Comparison of ENCODE assay signal across 1 cellular context in genomic region chr6:26026833-26027490, GRCh38.
TF ChIP-seq lines count a peak whose summit lies in the region.

No MANE protein-coding gene starts in this region.

TF ChIP-seq in K562, 482 proteins besides CTCF, POLR2A, EP300 and RAD21 (continued from another document and continues in another):
- peak; percentile 79 for TF ChIP-seq E2F3 (CRISPR knock-in tag; IDR thresholded peaks at IDR 0.05)
- TF ChIP-seq ZKSCAN1 (IDR thresholded peaks at IDR 0.05; ENCODE audit: low read depth, low read length) = peak; percentile 100
- no peak for TF ChIP-seq RBM15 (IDR thresholded peaks at IDR 0.05; ENCODE audit: insufficient read depth, low read length)
- TF ChIP-seq NCOA2 (IDR thresholded peaks at IDR 0.05; ENCODE audit: partially characterized antibody in 2 of 2) = no peak
- TF ChIP-seq, protein P1, sequence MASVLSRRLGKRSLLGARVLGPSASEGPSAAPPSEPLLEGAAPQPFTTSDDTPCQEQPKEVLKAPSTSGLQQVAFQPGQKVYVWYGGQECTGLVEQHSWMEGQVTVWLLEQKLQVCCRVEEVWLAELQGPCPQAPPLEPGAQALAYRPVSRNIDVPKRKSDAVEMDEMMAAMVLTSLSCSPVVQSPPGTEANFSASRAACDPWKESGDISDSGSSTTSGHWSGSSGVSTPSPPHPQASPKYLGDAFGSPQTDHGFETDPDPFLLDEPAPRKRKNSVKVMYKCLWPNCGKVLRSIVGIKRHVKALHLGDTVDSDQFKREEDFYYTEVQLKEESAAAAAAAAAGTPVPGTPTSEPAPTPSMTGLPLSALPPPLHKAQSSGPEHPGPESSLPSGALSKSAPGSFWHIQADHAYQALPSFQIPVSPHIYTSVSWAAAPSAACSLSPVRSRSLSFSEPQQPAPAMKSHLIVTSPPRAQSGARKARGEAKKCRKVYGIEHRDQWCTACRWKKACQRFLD (CRISPR knock-in tag; IDR thresholded peaks at IDR 0.05) = peak; percentile 65; the same call in 1 of the 2 replicates
- TF ChIP-seq SMARCA4 (IDR thresholded peaks at IDR 0.05) = no peak; the same call in 1 of the 2 replicates
- TF ChIP-seq KAT2B (IDR thresholded peaks at IDR 0.05; ENCODE audit: low read depth, low read length) = no peak
- no peak for TF ChIP-seq SMARCB1 (IDR thresholded peaks at IDR 0.05; ENCODE audit: insufficient read length, low read depth)
- no peak for TF ChIP-seq SPI1 (IDR thresholded peaks at IDR 0.05; ENCODE audit: borderline replicate concordance, low read depth, low read length)
- TF ChIP-seq JUN (IDR thresholded peaks at IDR 0.05; ENCODE audit: borderline replicate concordance, low read depth, low read length) = peak; percentile 90; the same call in 1 of the 2 replicates
- 0 out of 2 replicates have a peak, but pooled peaks have one; percentile 47 for TF ChIP-seq JUN (CRISPR knock-in tag; IDR thresholded peaks at IDR 0.05; ENCODE audit: borderline replicate concordance)
- no peak for TF ChIP-seq LARP7 (IDR thresholded peaks at IDR 0.05)
- no peak for TF ChIP-seq XRCC4 (IDR thresholded peaks at IDR 0.05; ENCODE audit: extremely low read depth, insufficient read depth, insufficient read length)
- TF ChIP-seq, protein P2, sequence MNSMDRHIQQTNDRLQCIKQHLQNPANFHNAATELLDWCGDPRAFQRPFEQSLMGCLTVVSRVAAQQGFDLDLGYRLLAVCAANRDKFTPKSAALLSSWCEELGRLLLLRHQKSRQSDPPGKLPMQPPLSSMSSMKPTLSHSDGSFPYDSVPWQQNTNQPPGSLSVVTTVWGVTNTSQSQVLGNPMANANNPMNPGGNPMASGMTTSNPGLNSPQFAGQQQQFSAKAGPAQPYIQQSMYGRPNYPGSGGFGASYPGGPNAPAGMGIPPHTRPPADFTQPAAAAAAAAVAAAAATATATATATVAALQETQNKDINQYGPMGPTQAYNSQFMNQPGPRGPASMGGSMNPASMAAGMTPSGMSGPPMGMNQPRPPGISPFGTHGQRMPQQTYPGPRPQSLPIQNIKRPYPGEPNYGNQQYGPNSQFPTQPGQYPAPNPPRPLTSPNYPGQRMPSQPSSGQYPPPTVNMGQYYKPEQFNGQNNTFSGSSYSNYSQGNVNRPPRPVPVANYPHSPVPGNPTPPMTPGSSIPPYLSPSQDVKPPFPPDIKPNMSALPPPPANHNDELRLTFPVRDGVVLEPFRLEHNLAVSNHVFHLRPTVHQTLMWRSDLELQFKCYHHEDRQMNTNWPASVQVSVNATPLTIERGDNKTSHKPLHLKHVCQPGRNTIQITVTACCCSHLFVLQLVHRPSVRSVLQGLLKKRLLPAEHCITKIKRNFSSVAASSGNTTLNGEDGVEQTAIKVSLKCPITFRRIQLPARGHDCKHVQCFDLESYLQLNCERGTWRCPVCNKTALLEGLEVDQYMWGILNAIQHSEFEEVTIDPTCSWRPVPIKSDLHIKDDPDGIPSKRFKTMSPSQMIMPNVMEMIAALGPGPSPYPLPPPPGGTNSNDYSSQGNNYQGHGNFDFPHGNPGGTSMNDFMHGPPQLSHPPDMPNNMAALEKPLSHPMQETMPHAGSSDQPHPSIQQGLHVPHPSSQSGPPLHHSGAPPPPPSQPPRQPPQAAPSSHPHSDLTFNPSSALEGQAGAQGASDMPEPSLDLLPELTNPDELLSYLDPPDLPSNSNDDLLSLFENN (IDR thresholded peaks at IDR 0.05; ENCODE audit: low read depth in 2 of 2, low read length in 2 of 2) = peak in 1 of 2 experiments; percentile 94; a peak in 2 of 4 replicates
- no peak for TF ChIP-seq ZNF124 (CRISPR knock-in tag; IDR thresholded peaks at IDR 0.05)
- TF ChIP-seq ZNF586 (CRISPR knock-in tag; conservative IDR thresholded peaks at IDR 0.05) = no peak; the same call in 1 of the 2 replicates
- no peak for TF ChIP-seq STAT5B (CRISPR knock-in tag; IDR thresholded peaks at IDR 0.05)
- TF ChIP-seq ZNF3 (CRISPR knock-in tag; IDR thresholded peaks at IDR 0.05) = peak; percentile 38; the same call in 1 of the 2 replicates
- no peak; the same call in 1 of the 2 replicates for TF ChIP-seq ZFP30 (CRISPR knock-in tag; IDR thresholded peaks at IDR 0.05; ENCODE audit: borderline replicate concordance)
- peak; percentile 75 to 79 for TF ChIP-seq SRF (CRISPR knock-in tag; IDR thresholded peaks at IDR 0.05)
- peak; percentile 49 for TF ChIP-seq CBFA2T3 (IDR thresholded peaks at IDR 0.05)
- peak; percentile 70 for TF ChIP-seq ZNF717 (CRISPR knock-in tag; IDR thresholded peaks at IDR 0.05)
- no peak; the same call in 1 of the 2 replicates for TF ChIP-seq XRCC3 (IDR thresholded peaks at IDR 0.05)
- TF ChIP-seq WHSC1 (IDR thresholded peaks at IDR 0.05; ENCODE audit: low read length) = no peak
- no peak for TF ChIP-seq RBM25 (IDR thresholded peaks at IDR 0.05; ENCODE audit: low read depth, low read length, severe bottlenecking)
- TF ChIP-seq CHD4 (IDR thresholded peaks at IDR 0.05; ENCODE audit: insufficient read depth, insufficient replicate concordance, low read depth, low read length, poor library complexity, severe bottlenecking) = no peak
- peak in 1 of 2 experiments; percentile 92; a peak in 1 of 4 replicates for TF ChIP-seq KDM4B (IDR thresholded peaks at IDR 0.05; ENCODE audit: borderline replicate concordance in 2 of 2, low read depth in 1 of 2)
- TF ChIP-seq HDAC6 (IDR thresholded peaks at IDR 0.05; ENCODE audit: low read depth, low read length) = no peak
- TF ChIP-seq NCOA4 (IDR thresholded peaks at IDR 0.05; ENCODE audit: partially characterized antibody) = no peak
- no peak for TF ChIP-seq U2AF1 (optimal IDR thresholded peaks at IDR 0.05; ENCODE audit: low read depth, low read length)
- peak; percentile 58; the same call in 1 of the 2 replicates for TF ChIP-seq ZNF445 (CRISPR knock-in tag; IDR thresholded peaks at IDR 0.05; ENCODE audit: low read depth)
- no peak for TF ChIP-seq CBX2 (IDR thresholded peaks at IDR 0.05; ENCODE audit: insufficient read depth, low read length, poor library complexity, severe bottlenecking)
- TF ChIP-seq ELK1 (CRISPR knock-in tag; IDR thresholded peaks at IDR 0.05) = no peak
- peak; percentile 9; the same call in 1 of the 2 replicates for TF ChIP-seq ZNF239 (CRISPR knock-in tag; IDR thresholded peaks at IDR 0.05)
- peak; percentile 70; the same call in 1 of the 2 replicates for TF ChIP-seq KAT7 (CRISPR knock-in tag; IDR thresholded peaks at IDR 0.05; ENCODE audit: borderline replicate concordance)
- TF ChIP-seq ELF2 (CRISPR knock-in tag; IDR thresholded peaks at IDR 0.05) = peak; percentile 77
- TF ChIP-seq, protein P3, sequence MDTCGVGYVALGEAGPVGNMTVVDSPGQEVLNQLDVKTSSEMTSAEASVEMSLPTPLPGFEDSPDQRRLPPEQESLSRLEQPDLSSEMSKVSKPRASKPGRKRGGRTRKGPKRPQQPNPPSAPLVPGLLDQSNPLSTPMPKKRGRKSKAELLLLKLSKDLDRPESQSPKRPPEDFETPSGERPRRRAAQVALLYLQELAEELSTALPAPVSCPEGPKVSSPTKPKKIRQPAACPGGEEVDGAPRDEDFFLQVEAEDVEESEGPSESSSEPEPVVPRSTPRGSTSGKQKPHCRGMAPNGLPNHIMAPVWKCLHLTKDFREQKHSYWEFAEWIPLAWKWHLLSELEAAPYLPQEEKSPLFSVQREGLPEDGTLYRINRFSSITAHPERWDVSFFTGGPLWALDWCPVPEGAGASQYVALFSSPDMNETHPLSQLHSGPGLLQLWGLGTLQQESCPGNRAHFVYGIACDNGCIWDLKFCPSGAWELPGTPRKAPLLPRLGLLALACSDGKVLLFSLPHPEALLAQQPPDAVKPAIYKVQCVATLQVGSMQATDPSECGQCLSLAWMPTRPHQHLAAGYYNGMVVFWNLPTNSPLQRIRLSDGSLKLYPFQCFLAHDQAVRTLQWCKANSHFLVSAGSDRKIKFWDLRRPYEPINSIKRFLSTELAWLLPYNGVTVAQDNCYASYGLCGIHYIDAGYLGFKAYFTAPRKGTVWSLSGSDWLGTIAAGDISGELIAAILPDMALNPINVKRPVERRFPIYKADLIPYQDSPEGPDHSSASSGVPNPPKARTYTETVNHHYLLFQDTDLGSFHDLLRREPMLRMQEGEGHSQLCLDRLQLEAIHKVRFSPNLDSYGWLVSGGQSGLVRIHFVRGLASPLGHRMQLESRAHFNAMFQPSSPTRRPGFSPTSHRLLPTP (IDR thresholded peaks at IDR 0.05; ENCODE audit: borderline replicate concordance, extremely low read depth, insufficient read length) = no peak
- peak; percentile 11; the same call in 1 of the 2 replicates for TF ChIP-seq TFE3 (CRISPR knock-in tag; IDR thresholded peaks at IDR 0.05)
- no peak for TF ChIP-seq ZNF197 (CRISPR knock-in tag; IDR thresholded peaks at IDR 0.05; ENCODE audit: low read depth)
- TF ChIP-seq ZNF318 (IDR thresholded peaks at IDR 0.05; ENCODE audit: borderline replicate concordance in 1 of 2, low read depth in 1 of 2) = peak in 1 of 2 experiments; percentile 83; a peak in 2 of 4 replicates
